In the genomic region with DNA sequence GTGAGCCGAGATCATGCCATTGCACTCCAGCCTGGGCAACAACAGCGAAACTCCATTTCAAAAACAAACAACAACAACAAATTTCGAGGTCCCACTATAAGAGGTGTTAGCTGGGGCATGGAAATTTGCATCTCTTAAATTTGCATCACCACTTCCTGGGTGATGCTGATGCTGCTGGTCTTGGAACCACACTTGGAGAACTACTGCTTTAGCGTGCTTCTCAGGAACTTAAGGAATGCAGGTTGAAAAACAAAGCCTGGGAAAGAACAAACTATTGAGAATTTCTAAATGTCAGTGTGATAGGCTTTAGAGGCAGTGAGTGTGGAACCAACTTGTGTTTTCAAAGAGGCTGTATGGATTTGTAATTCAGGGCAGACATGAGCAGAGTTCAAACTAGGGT, we compare ENCODE assay signal across 20 cellular contexts.
"Had no signal": no experiment of that assay in that cellular context is flagged by ENCODE, and none has a peak within 500 bp of the region (broad histone marks: within the 10 kb centered on the region; RNA-seq: fewer than 3 reads in every experiment).

No MANE protein-coding gene starts in this region.

- H3K9me3 ChIP-seq: suprapubic skin, tibial nerve had no signal

- DNase-seq: activated CD4-positive, alpha-beta T cell treated with anti-CD3 and anti-CD28 coated beads for 48 hours; activated CD4-positive, CD25-positive, alpha-beta regulatory T cell; activated CD8-positive, alpha-beta memory T cell treated with anti-CD3 and anti-CD28 coated beads, Interleukin-2, amount 10 ng/mL, durations not matched to agents 7 days and 5 days; activated CD8-positive, alpha-beta T cell treated with anti-CD3 and anti-CD28 coated beads for 36 hours; activated gamma-delta T cell treated with Interleukin-2 at 50 U/mL for 16 hours; activated T-cell treated with anti-CD3 and anti-CD28 coated beads for 4 hours; aorta; cerebellar nuclear complex; cortex of kidney; foreskin keratinocyte; small intestine; stimulated activated CD4-positive, alpha-beta T cell treated with anti-CD3 and anti-CD28 coated beads, Interleukin-2, amount 100 ng/mL, for 24 hours; stimulated activated naive CD8-positive, alpha-beta T cell treated with anti-CD3 and anti-CD28 coated beads, Interleukin-15, amount 100 ng/mL, for 72 hours; T1000 had no signal

- H3K4me1 ChIP-seq: foreskin keratinocyte, parathyroid adenoma, suprapubic skin, tibial nerve had no signal

- H3K4me3 ChIP-seq: hepatocyte, suprapubic skin, tibial nerve had no signal

- H3K27me3 ChIP-seq: foreskin keratinocyte, hepatocyte, suprapubic skin, tibial nerve had no signal

- H3K9ac ChIP-seq: parathyroid adenoma had no signal

- ATAC-seq: activated CD8-positive, alpha-beta memory T cell treated with anti-CD3 and anti-CD28 coated beads, Interleukin-2, amount 10 ng/mL, durations not matched to agents 7 days and 5 days; activated CD8-positive, alpha-beta T cell treated with anti-CD3 and anti-CD28 coated beads for 36 hours; foreskin keratinocyte; sciatic nerve; stimulated activated effector memory CD8-positive, alpha-beta T cell treated with anti-CD3 and anti-CD28 coated beads, Interleukin-12 subunit alpha, Interleukin-12 subunit beta, amount 100 ng/mL, for 72 hours; stimulated activated naive CD8-positive, alpha-beta T cell treated with anti-CD3 and anti-CD28 coated beads, Interleukin-15, amount 100 ng/mL, for 72 hours had no signal

- H3K36me3 ChIP-seq: suprapubic skin, tibial nerve had no signal
